In the genomic region with DNA sequence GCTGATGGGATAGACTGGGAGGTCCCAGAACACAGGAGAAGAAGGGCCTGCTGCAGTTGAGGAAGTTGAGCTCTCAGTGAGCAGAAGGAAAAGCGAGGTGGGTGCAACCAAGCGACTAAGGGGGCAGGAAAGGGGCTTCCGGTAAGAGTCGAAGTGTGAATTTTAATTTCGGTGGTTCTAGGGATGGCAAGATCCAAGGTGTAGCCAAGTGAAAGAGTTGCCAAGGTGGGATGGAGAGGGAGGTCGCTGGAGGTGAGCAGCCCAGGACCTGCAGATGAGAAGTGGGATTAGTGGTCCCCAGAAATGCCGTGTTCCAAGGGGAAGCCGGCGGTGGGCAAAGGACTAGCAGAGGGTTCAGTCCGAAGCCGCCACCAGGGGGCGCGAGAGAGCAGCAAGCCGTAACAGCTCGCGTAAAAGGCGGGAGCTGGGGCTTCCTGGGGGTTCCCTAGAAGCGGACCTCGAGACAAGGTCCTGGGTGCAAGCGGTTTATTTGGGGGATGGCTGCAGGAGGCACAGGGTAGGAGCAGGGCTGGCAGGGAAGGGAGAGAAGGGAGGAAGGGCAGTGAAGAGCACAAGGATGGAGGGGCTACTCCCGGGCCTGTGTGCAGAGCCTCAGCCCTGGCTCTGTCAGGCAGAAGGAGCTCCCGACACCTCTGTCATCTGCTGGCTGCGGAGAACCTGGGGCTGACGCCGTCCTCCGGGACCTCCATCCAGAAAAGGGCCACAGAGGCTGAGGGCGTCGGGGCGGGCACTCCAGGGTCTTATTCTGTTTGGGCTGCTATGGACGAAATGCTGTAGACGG, we compare ENCODE assay signal across 9 cellular contexts.
DNase-seq lines count a peak whose midpoint lies in the region; ATAC-seq, FAIRE-seq and TF ChIP-seq lines count a peak whose summit lies in the region.
"Had no signal": no experiment of that assay in that cellular context is flagged by ENCODE, and none has a peak within 500 bp of the region (broad histone marks: within the 10 kb centered on the region; RNA-seq: fewer than 3 reads in every experiment).

No MANE protein-coding gene starts in this region.

- no peaks in the 10 kb centered on the region for H3K36me3 ChIP-seq in Panc1 (ENCODE audit: control insufficient read depth, insufficient read depth, low read length)
- no peaks in the 10 kb centered on the region for H3K36me3 ChIP-seq in breast epithelium
- no peaks in the 10 kb centered on the region for H3K36me3 ChIP-seq in transverse colon

- H3K9me3 Mint-ChIP-seq in activated T-helper 1 cell treated with anti-CD3 and anti-CD28 coated beads, Interleukin-12 subunit alpha, Interleukin-12 subunit beta, Interleukin-2, Interleukin-4 antibody, amounts not matched to agents 30 ng/mL and 10 ng/mL and 1 ng/mL, durations not matched to agents 14 hours and 24 hours and 36 hours, result no peaks in the 10 kb centered on the region

- TF ChIP-seq EP300 in A549 (IDR thresholded peaks at IDR 0.05) (no peak), transverse colon (IDR thresholded peaks at IDR 0.05; ENCODE audit: low read depth) (no peak)

- CTCF ChIA-PET in A549 (lab: Yijun Ruan, JAX) (interaction anchor here (0.6 to 4.0 kb wide), 38 partner anchors 9 to 1739 kb away, joined by 3 to 20 read pairs (median 3); no protein-coding TSS in a partner anchor), Panc1 (lab: Charles Lee) (interaction anchor here (0.6 kb wide), 1 partner anchor 503 kb away, joined by 12 read pairs; no protein-coding TSS in a partner anchor)

- FAIRE-seq in A549 (lab: Jason Lieb, UNC), result no peak

- H3K9me3 ChIP-seq in A549, result no peaks in the 10 kb centered on the region
- no peaks in the 10 kb centered on the region for H3K9me3 ChIP-seq in Panc1 (ENCODE audit: control insufficient read depth, insufficient read depth, low read depth, low read length)
- no peaks in the 10 kb centered on the region for H3K9me3 ChIP-seq in breast epithelium
- no peaks in the 10 kb centered on the region for H3K9me3 ChIP-seq in transverse colon

- POLR2A ChIA-PET in A549 (lab: Yijun Ruan, JAX), result no interaction called here
- POLR2A ChIA-PET in Panc1 (lab: Charles Lee), result no interaction called here

- H3K4me1 Mint-ChIP-seq in activated T-helper 1 cell treated with anti-CD3 and anti-CD28 coated beads, Interleukin-12 subunit alpha, Interleukin-12 subunit beta, Interleukin-2, Interleukin-4 antibody, amounts not matched to agents 30 ng/mL and 10 ng/mL and 1 ng/mL, durations not matched to agents 14 hours and 24 hours and 36 hours (ENCODE audit: low read depth), result no peaks in the 10 kb centered on the region

- H3K27me3 Mint-ChIP-seq in activated T-helper 1 cell treated with anti-CD3 and anti-CD28 coated beads, Interleukin-12 subunit alpha, Interleukin-12 subunit beta, Interleukin-2, Interleukin-4 antibody, amounts not matched to agents 30 ng/mL and 10 ng/mL and 1 ng/mL, durations not matched to agents 14 hours and 24 hours and 36 hours (ENCODE audit: insufficient read depth), result peaks cover 2% of the 10 kb centered on the region
- H3K27me3 Mint-ChIP-seq: activated naive CD8-positive, alpha-beta T cell had no signal

- peak; percentile 49 to 54 for TF ChIP-seq RAD21 in A549 (conservative IDR thresholded peaks at IDR 0.05 in 1 of 2, IDR thresholded peaks at IDR 0.05 in 1 of 2)

- no peak overlapping the region for H3K27ac Mint-ChIP-seq in activated T-helper 1 cell treated with anti-CD3 and anti-CD28 coated beads, Interleukin-12 subunit alpha, Interleukin-12 subunit beta, Interleukin-2, Interleukin-4 antibody, amounts not matched to agents 30 ng/mL and 10 ng/mL and 1 ng/mL, durations not matched to agents 14 hours and 24 hours and 36 hours
- H3K27ac Mint-ChIP-seq: activated naive CD8-positive, alpha-beta T cell had no signal

- in situ Hi-C loops in Panc1 (cut with HindIII; ENCODE audit: low pct_unique_long_range_greater_than_20kb, low sequenced_read_pairs), result no loop called here
- in situ Hi-C loops in transverse colon (cut with MboI; ENCODE audit: low pct_ligation_motif_present in 1 of 4, low pct_unique_long_range_greater_than_20kb in 1 of 4, low sequenced_read_pairs in 3 of 4), result loop anchor here in 2 of 4 donors (25.0 kb wide), 1 partner anchor 503 kb away; no protein-coding TSS in a partner anchor

- intact Hi-C loops in Panc1 (cut with micrococcal nuclease; ENCODE audit: unreplicated experiment), result no loop called here
- intact Hi-C loops in breast epithelium (cut with DNase I; ENCODE audit: low total_unique reads), result no loop called here
- intact Hi-C loops in transverse colon (cut with DNase I; ENCODE audit: low total_unique reads), result loop anchor here (5.0 kb wide), 1 partner anchor 298 kb away; no protein-coding TSS in a partner anchor
- intact Hi-C loops in activated T-helper 1 cell treated with anti-CD3 and anti-CD28 coated beads, Interleukin-12 subunit alpha, Interleukin-12 subunit beta, Interleukin-2, Interleukin-4 antibody, amounts not matched to agents 30 ng/mL and 10 ng/mL and 1 ng/mL, durations not matched to agents 14 hours and 24 hours and 36 hours (cut with micrococcal nuclease), result no loop called here

- ATAC-seq in A549 (peak in 1 of 2 experiments; percentile 90; a peak in 3 of 6 replicates), GM18868 (IDR thresholded peaks at IDR 0.05; ENCODE audit: unreplicated experiment) (peak; percentile 80), Panc1 (no peak), HG03196 (IDR thresholded peaks at IDR 0.05; ENCODE audit: unreplicated experiment) (no peak)

- H3K4me1 ChIP-seq in A549, result no peaks in the 10 kb centered on the region
- H3K4me1 ChIP-seq in Panc1 (ENCODE audit: control insufficient read depth, insufficient read depth, low read length), result no peaks in the 10 kb centered on the region
- no peaks in the 10 kb centered on the region for H3K4me1 ChIP-seq in breast epithelium
- H3K4me1 ChIP-seq in transverse colon, result no peaks in the 10 kb centered on the region

- no peaks in the 10 kb centered on the region for H3K36me3 Mint-ChIP-seq in activated T-helper 1 cell treated with anti-CD3 and anti-CD28 coated beads, Interleukin-12 subunit alpha, Interleukin-12 subunit beta, Interleukin-2, Interleukin-4 antibody, amounts not matched to agents 30 ng/mL and 10 ng/mL and 1 ng/mL, durations not matched to agents 14 hours and 24 hours and 36 hours (ENCODE audit: low read depth)
- H3K36me3 Mint-ChIP-seq: activated naive CD8-positive, alpha-beta T cell had no signal

- TF ChIP-seq POLR2A in A549 (IDR thresholded peaks at IDR 0.05; ENCODE audit: low read length) (no peak), breast epithelium (IDR thresholded peaks at IDR 0.05) (no peak), transverse colon (IDR thresholded peaks at IDR 0.05) (no peak)

- 31% methylated on average over 31 of the region's 31 CpGs for WGBS in A549 (ENCODE audit: missing lambda C conversion rate)
- 53 to 70% methylated on average over 4 to 31 of the region's 31 CpGs for WGBS in transverse colon (ENCODE audit: low coverage in 1 of 2), 2 donors

- H3K27ac ChIP-seq in A549 (no peak overlapping the region), Panc1 (ENCODE audit: low read length) (no peak overlapping the region), breast epithelium (no peak overlapping the region), transverse colon (no peak overlapping the region)

- H3K27me3 ChIP-seq in Panc1 (ENCODE audit: control insufficient read depth, insufficient read depth, low read length) (no peaks in the 10 kb centered on the region), breast epithelium (no peaks in the 10 kb centered on the region), transverse colon (no peaks in the 10 kb centered on the region)

- TF ChIP-seq CTCF in A549 (IDR thresholded peaks at IDR 0.05), result peak; percentile 69
- peak; percentile 89 for TF ChIP-seq CTCF in Panc1 (IDR thresholded peaks at IDR 0.05)
- peak; percentile 15 to 43 (median 37) for TF ChIP-seq CTCF in breast epithelium (IDR thresholded peaks at IDR 0.05)
- peak; percentile 54 to 74 (median 71) for TF ChIP-seq CTCF in transverse colon (IDR thresholded peaks at IDR 0.05)

- H3K4me3 ChIP-seq in A549 (no peak overlapping the region), Panc1 (ENCODE audit: low read depth in 2 of 2, low read length in 2 of 2) (no peak overlapping the region), breast epithelium (no peak overlapping the region), transverse colon (no peak overlapping the region)

- H3K4me3 Mint-ChIP-seq in activated T-helper 1 cell treated with anti-CD3 and anti-CD28 coated beads, Interleukin-12 subunit alpha, Interleukin-12 subunit beta, Interleukin-2, Interleukin-4 antibody, amounts not matched to agents 30 ng/mL and 10 ng/mL and 1 ng/mL, durations not matched to agents 14 hours and 24 hours and 36 hours, result no peak overlapping the region
- H3K4me3 Mint-ChIP-seq: activated naive CD8-positive, alpha-beta T cell had no signal

- peak; percentile 29 to 66 for DNase-seq in A549 (ENCODE audit: low read depth in 1 of 2, low spot score in 1 of 2)
- no peak for DNase-seq in Panc1 (ENCODE audit: low read depth, low spot score)
- DNase-seq in breast epithelium (ENCODE audit: low spot score in 2 of 2), result peak in 1 of 2 donors; percentile 61
- DNase-seq in mucosa of gallbladder (ENCODE audit: low spot score), result peak; percentile 19
- peak; percentile 36 for DNase-seq in transverse colon
- DNase-seq in activated T-helper 1 cell treated with anti-CD3 and anti-CD28 coated beads, Interleukin-12 subunit alpha, Interleukin-12 subunit beta, Interleukin-2, Interleukin-4 antibody, amounts not matched to agents 30 ng/mL and 10 ng/mL and 1 ng/mL, durations not matched to agents 14 hours and 24 hours and 36 hours (ENCODE audit: low spot score), result no peak

- BruUV-seq in Panc1 (replicated peaks; lab: Mats Ljungman, UMichigan), result no TSS peak

- 0 out of 3 replicates have a peak overlapping the region, but pooled peaks have one; percentile 30 for H3K4me2 ChIP-seq in A549

TF ChIP-seq in A549, 52 proteins besides CTCF, POLR2A, EP300 and RAD21 (continues in another document):
- TF ChIP-seq ZC3H11A (IDR thresholded peaks at IDR 0.05), result no peak
- TF ChIP-seq, protein P1, sequence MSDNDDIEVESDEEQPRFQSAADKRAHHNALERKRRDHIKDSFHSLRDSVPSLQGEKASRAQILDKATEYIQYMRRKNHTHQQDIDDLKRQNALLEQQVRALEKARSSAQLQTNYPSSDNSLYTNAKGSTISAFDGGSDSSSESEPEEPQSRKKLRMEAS (IDR thresholded peaks at IDR 0.05), result 0 out of 2 replicates have a peak, but pooled peaks have one; percentile 17
- TF ChIP-seq HDAC2 (IDR thresholded peaks at IDR 0.05), result no peak
- no peak for TF ChIP-seq JUNB (IDR thresholded peaks at IDR 0.05)
- no peak for TF ChIP-seq MYC (IDR thresholded peaks at IDR 0.05; ENCODE audit: borderline replicate concordance, low read length)
- TF ChIP-seq, protein P2, sequence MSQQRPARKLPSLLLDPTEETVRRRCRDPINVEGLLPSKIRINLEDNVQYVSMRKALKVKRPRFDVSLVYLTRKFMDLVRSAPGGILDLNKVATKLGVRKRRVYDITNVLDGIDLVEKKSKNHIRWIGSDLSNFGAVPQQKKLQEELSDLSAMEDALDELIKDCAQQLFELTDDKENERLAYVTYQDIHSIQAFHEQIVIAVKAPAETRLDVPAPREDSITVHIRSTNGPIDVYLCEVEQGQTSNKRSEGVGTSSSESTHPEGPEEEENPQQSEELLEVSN (IDR thresholded peaks at IDR 0.05; ENCODE audit: borderline replicate concordance, low read depth), result peak; percentile 40; the same call in 1 of the 2 replicates
- TF ChIP-seq SMC3 (IDR thresholded peaks at IDR 0.05), result peak; percentile 76

Comparison
In these comparisons a context has a peak if more than half of its experiments do, and no peak if none do; other contexts are left out.
1. DNase-seq: peak in A549 (2 of 2), mucosa of gallbladder (single experiment) and transverse colon (single experiment); none in Panc1 (single experiment) and activated T-helper 1 cell treated with anti-CD3 and anti-CD28 coated beads, Interleukin-12 subunit alpha, Interleukin-12 subunit beta, Interleukin-2, Interleukin-4 antibody, amounts not matched to agents 30 ng/mL and 10 ng/mL and 1 ng/mL, durations not matched to agents 14 hours and 24 hours and 36 hours (single experiment).
2. CTCF ChIP-seq: peak in every context shown above with its lines; median percentile 89 in Panc1; 71 in transverse colon; 69 in A549; 37 in breast epithelium.